Comparison of ENCODE assay signal across 14 cellular contexts in the genomic region with DNA sequence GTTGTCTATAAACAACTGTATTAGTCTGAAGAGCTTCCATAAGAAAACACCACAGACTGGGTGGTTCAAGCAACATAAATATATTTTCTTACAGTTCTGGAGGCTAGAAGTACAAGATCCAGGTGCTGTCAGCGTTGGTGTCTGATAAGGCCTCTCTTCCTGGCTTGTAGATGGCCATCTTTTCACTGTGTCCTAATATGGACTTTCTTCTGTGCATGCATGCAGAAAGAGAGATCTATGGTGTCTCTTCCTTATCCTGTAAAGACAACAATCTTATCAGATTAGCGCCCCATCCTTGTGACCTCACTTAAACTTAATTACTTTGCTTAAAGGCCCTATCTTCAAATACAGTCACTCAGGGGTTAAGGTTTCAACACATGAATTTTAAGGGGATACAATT. TPM values are rescaled to one million over a fixed set of nuclear protein-coding genes. Genes with fewer than 3 reads are reported as not detected.
DNase-seq lines count a peak whose midpoint lies in the region; ATAC-seq and TF ChIP-seq lines count a peak whose summit lies in the region.
"Had no signal": no experiment of that assay in that cellular context is flagged by ENCODE, and none has a peak within 500 bp of the region (broad histone marks: within the 10 kb centered on the region; RNA-seq: fewer than 3 reads in every experiment).

No MANE protein-coding gene starts in this region.

- peak; percentile 66 for DNase-seq in GF-D8 (lab: John Stamatoyannopoulos, UW)
- peak; percentile 73 for DNase-seq in NCI-H82 treated with DMSO at 0.1 percent for 48 hours (lab: John Stamatoyannopoulos, UW; ENCODE audit: unreplicated experiment)
- no peak for DNase-seq in hepatocyte (ENCODE audit: low spot score)
- DNase-seq in right lobe of liver: no peak
- DNase-seq in SHP77 (lab: John Stamatoyannopoulos, UW): no peak
- DNase-seq in AML-193 (lab: John Stamatoyannopoulos, UW): no peak
- DNase-seq: Caco-2; CD4-positive, alpha-beta T cell; GDM1; GOT3; H7; IMR-90 had no signal

- ATAC-seq in right lobe of liver: no peak
- ATAC-seq: HCT116 had no signal

- no peaks in the 10 kb centered on the region for H4K20me1 ChIP-seq in hepatocyte (ENCODE audit: insufficient read depth, poor library complexity, severe bottlenecking)

- intact Hi-C loops in right lobe of liver (cut with DNase I): no loop called here

- no peak overlapping the region for H3K4me2 ChIP-seq in hepatocyte

- H3K4me3 ChIP-seq in hepatocyte: no peak overlapping the region
- H3K4me3 ChIP-seq in right lobe of liver: no peak overlapping the region

- H3K79me2 ChIP-seq in hepatocyte: no peaks in the 10 kb centered on the region

- no peaks in the 10 kb centered on the region for H3K9me2 ChIP-seq in hepatocyte (replicated peaks; ENCODE audit: insufficient read depth)

- H3K9me3 ChIP-seq in hepatocyte (ENCODE audit: low read depth) (no peaks in the 10 kb centered on the region), right lobe of liver (no peaks in the 10 kb centered on the region)
- H3K9me3 ChIP-seq: Caco-2 had no signal

- H2AFZ ChIP-seq in hepatocyte: no peak overlapping the region

- TF ChIP-seq CTCF in hepatocyte (IDR thresholded peaks at IDR 0.05; ENCODE audit: poor library complexity): no peak
- TF ChIP-seq CTCF in right lobe of liver (IDR thresholded peaks at IDR 0.05): no peak

- H3K4me1 ChIP-seq in hepatocyte (ENCODE audit: insufficient read depth) (no peaks in the 10 kb centered on the region), right lobe of liver (no peaks in the 10 kb centered on the region)

- H3K27ac ChIP-seq in hepatocyte: peak overlapping the region; percentile 4
- no peak overlapping the region for H3K27ac ChIP-seq in right lobe of liver
- H3K27ac ChIP-seq: C4-2B had no signal

- no peaks in the 10 kb centered on the region for H3K36me3 ChIP-seq in hepatocyte (replicated peaks; ENCODE audit: insufficient read depth, low read depth)
- no peaks in the 10 kb centered on the region for H3K36me3 ChIP-seq in right lobe of liver

- WGBS in hepatocyte (ENCODE audit: low lambda C conversion rate, missing lambda C conversion rate): 17% methylated on average over 2 of the region's 2 CpGs
- 66% methylated on average over 2 of the region's 2 CpGs for WGBS in right lobe of liver (ENCODE audit: insufficient coverage, low coverage, low lambda C conversion rate, missing lambda C conversion rate)

- TF ChIP-seq POLR2A in right lobe of liver (IDR thresholded peaks at IDR 0.05): no peak

- H3K27me3 ChIP-seq in hepatocyte: no peaks in the 10 kb centered on the region
- H3K27me3 ChIP-seq in right lobe of liver: no peaks in the 10 kb centered on the region

RNA-seq across cellular contexts. Expression of gene NDFIP2, which starts 14.1 kb away (rescaled TPM):
- total RNA-seq in hepatocyte (72.8 and 80.2 TPM in 2 replicates), right lobe of liver (10 to 100 TPM; 20.3 to 32.7 (median 27.5) TPM)
- polyA plus RNA-seq in hepatocyte: 40.6 and 54.4 TPM in 2 replicates

Comparison
In these comparisons a context has a peak if more than half of its experiments do, and no peak if none do; other contexts are left out.
1. DNase-seq: peak in GF-D8 (single experiment) and NCI-H82 treated with DMSO at 0.1 percent for 48 hours (single experiment); none in hepatocyte (single experiment), right lobe of liver (0 of 3), SHP77 (0 of 2) and AML-193 (0 of 2).